Comparison of ENCODE assay signal across 2 cellular contexts in the genomic region with DNA sequence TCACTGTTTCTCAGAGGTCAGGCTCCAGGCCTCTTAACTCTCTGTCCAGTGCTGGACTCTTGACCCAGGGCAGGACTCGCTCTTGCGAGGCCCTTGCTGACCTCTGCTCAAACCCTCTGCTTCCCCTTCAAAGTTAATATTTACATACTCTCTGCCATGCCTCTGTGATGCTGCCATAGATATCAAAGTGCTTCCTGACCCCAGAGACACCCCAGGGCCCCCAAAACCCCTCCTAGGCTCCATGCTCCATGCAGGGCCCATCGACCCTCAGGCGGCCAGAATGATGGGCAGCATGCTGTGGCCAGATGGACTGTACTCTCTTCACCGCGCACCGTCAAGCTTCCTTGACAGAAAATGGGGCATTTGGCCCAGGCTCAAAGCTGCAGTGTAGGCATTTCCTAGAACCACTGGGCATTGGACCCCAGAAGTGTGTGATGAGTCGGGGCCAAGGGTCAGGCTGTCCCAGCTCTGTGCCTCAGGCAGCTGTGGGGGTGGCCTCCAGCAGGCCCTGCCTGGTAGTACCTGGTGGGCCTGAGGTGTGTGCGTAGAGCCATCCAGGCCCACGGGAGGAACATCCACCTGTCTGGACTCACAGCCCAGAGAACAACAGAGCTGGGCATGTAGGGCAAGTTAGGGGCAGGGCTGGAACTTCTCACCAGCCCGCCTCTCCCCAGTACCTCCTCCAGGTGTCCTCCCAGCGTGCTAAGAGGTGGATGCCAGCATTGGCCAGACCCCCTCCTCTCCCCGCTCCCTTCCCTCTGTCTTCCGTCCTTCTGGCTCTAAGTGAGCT.
TF ChIP-seq lines count a peak whose summit lies in the region.

No MANE protein-coding gene starts in this region.

TF ChIP-seq in K562, 482 proteins besides CTCF, POLR2A, EP300 and RAD21 (continues in another document):
- no peak for TF ChIP-seq ZNF12 (CRISPR knock-in tag; IDR thresholded peaks at IDR 0.05)
- TF ChIP-seq ZNF589 (CRISPR knock-in tag; IDR thresholded peaks at IDR 0.05; ENCODE audit: low read depth), result peak; percentile 17; the same call in 1 of the 2 replicates
- TF ChIP-seq TCF3 (CRISPR knock-in tag; IDR thresholded peaks at IDR 0.05), result no peak
- TF ChIP-seq ZNF583 (CRISPR knock-in tag; IDR thresholded peaks at IDR 0.05), result no peak
- 0 out of 2 replicates have a peak, but pooled peaks have one; percentile 52 for TF ChIP-seq GTF2E2 (tag; IDR thresholded peaks at IDR 0.05)
- TF ChIP-seq, protein P1, sequence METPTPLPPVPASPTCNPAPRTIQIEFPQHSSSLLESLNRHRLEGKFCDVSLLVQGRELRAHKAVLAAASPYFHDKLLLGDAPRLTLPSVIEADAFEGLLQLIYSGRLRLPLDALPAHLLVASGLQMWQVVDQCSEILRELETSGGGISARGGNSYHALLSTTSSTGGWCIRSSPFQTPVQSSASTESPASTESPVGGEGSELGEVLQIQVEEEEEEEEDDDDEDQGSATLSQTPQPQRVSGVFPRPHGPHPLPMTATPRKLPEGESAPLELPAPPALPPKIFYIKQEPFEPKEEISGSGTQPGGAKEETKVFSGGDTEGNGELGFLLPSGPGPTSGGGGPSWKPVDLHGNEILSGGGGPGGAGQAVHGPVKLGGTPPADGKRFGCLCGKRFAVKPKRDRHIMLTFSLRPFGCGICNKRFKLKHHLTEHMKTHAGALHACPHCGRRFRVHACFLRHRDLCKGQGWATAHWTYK (CRISPR knock-in tag; IDR thresholded peaks at IDR 0.05), result 0 out of 2 replicates have a peak, but pooled peaks have one; percentile 2
- TF ChIP-seq ZNF584 (CRISPR knock-in tag; IDR thresholded peaks at IDR 0.05; ENCODE audit: low read depth), result peak; percentile 54; the same call in 1 of the 2 replicates
- peak; percentile 44 for TF ChIP-seq SMAD4 (CRISPR knock-in tag; conservative IDR thresholded peaks at IDR 0.05)
- TF ChIP-seq, protein P2, sequence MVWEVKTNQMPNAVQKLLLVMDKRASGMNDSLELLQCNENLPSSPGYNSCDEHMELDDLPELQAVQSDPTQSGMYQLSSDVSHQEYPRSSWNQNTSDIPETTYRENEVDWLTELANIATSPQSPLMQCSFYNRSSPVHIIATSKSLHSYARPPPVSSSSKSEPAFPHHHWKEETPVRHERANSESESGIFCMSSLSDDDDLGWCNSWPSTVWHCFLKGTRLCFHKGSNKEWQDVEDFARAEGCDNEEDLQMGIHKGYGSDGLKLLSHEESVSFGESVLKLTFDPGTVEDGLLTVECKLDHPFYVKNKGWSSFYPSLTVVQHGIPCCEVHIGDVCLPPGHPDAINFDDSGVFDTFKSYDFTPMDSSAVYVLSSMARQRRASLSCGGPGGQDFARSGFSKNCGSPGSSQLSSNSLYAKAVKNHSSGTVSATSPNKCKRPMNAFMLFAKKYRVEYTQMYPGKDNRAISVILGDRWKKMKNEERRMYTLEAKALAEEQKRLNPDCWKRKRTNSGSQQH (CRISPR knock-in tag; IDR thresholded peaks at IDR 0.05), result 0 out of 2 replicates have a peak, but pooled peaks have one; percentile 30
- TF ChIP-seq NR2C1 (IDR thresholded peaks at IDR 0.05), result no peak
- peak; percentile 9 for TF ChIP-seq NR2C1 (tag; IDR thresholded peaks at IDR 0.05)
- no peak for TF ChIP-seq ZNF79 (CRISPR knock-in tag; IDR thresholded peaks at IDR 0.05; ENCODE audit: low read depth)
- TF ChIP-seq, protein P3, sequence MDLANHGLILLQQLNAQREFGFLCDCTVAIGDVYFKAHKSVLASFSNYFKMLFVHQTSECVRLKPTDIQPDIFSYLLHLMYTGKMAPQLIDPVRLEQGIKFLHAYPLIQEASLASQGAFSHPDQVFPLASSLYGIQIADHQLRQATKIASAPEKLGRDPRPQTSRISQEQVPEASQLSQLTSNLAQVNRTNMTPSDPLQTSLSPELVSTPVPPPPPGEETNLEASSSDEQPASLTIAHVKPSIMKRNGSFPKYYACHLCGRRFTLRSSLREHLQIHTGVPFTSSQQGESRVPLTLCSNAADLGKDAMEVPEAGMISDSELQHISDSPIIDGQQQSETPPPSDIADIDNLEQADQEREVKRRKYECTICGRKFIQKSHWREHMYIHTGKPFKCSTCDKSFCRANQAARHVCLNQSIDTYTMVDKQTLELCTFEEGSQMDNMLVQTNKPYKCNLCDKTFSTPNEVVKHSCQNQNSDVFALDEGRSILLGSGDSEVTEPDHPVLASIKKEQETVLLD (IDR thresholded peaks at IDR 0.05), result no peak
- TF ChIP-seq, protein P4, sequence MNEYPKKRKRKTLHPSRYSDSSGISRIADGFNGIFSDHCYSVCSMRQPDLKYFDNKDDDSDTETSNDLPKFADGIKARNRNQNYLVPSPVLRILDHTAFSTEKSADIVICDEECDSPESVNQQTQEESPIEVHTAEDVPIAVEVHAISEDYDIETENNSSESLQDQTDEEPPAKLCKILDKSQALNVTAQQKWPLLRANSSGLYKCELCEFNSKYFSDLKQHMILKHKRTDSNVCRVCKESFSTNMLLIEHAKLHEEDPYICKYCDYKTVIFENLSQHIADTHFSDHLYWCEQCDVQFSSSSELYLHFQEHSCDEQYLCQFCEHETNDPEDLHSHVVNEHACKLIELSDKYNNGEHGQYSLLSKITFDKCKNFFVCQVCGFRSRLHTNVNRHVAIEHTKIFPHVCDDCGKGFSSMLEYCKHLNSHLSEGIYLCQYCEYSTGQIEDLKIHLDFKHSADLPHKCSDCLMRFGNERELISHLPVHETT (CRISPR knock-in tag; conservative IDR thresholded peaks at IDR 0.05 in 1 of 2, IDR thresholded peaks at IDR 0.05 in 1 of 2), result no peak
- 0 out of 2 replicates have a peak, but pooled peaks have one; percentile 31 for TF ChIP-seq SMAD3 (CRISPR knock-in tag; conservative IDR thresholded peaks at IDR 0.05)
- peak; percentile 27; the same call in 1 of the 2 replicates for TF ChIP-seq ZNF165 (CRISPR knock-in tag; IDR thresholded peaks at IDR 0.05; ENCODE audit: borderline replicate concordance)
- TF ChIP-seq TFAM (CRISPR knock-in tag; conservative IDR thresholded peaks at IDR 0.05), result no peak
- TF ChIP-seq RBFOX2 (IDR thresholded peaks at IDR 0.05; ENCODE audit: low read depth, low read length), result peak; percentile 67
- 0 out of 2 replicates have a peak, but pooled peaks have one; percentile 17 for TF ChIP-seq ZNF76 (CRISPR knock-in tag; IDR thresholded peaks at IDR 0.05; ENCODE audit: borderline replicate concordance)
- TF ChIP-seq ZKSCAN3 (CRISPR knock-in tag; IDR thresholded peaks at IDR 0.05), result peak; percentile 27; the same call in 1 of the 2 replicates
- TF ChIP-seq CC2D1A (IDR thresholded peaks at IDR 0.05), result no peak
- TF ChIP-seq ZNF133 (CRISPR knock-in tag; IDR thresholded peaks at IDR 0.05), result peak; percentile 37; the same call in 1 of the 2 replicates
- TF ChIP-seq, protein P5, sequence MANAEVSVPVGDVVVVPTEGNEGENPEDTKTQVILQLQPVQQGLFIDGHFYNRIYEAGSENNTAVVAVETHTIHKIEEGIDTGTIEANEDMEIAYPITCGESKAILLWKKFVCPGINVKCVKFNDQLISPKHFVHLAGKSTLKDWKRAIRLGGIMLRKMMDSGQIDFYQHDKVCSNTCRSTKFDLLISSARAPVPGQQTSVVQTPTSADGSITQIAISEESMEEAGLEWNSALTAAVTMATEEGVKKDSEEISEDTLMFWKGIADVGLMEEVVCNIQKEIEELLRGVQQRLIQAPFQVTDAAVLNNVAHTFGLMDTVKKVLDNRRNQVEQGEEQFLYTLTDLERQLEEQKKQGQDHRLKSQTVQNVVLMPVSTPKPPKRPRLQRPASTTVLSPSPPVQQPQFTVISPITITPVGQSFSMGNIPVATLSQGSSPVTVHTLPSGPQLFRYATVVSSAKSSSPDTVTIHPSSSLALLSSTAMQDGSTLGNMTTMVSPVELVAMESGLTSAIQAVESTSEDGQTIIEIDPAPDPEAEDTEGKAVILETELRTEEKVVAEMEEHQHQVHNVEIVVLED (CRISPR knock-in tag; IDR thresholded peaks at IDR 0.05), result 0 out of 2 replicates have a peak, but pooled peaks have one; percentile 13

TF ChIP-seq in HepG2, 621 proteins besides CTCF, POLR2A, EP300 and RAD21 (continues in another document):
- TF ChIP-seq ZNF234 (CRISPR knock-in tag; conservative IDR thresholded peaks at IDR 0.05) (no peak), FOSL2 (CRISPR knock-in tag; IDR thresholded peaks at IDR 0.05) (peak; percentile 60), ARNT (IDR thresholded peaks at IDR 0.05) (no peak), TCF7L2 (IDR thresholded peaks at IDR 0.05; ENCODE audit: low read depth, low read length) (no peak), MTA3 (CRISPR knock-in tag; IDR thresholded peaks at IDR 0.05) (no peak), ZNF570 (CRISPR knock-in tag; IDR thresholded peaks at IDR 0.05; ENCODE audit: borderline replicate concordance) (peak; percentile 81; the same call in 1 of the 2 replicates), SP2 (CRISPR knock-in tag; IDR thresholded peaks at IDR 0.05) (no peak), CBX5 (CRISPR knock-in tag; IDR thresholded peaks at IDR 0.05; ENCODE audit: borderline replicate concordance) (peak; percentile 19; the same call in 1 of the 2 replicates), ZNF75D (CRISPR knock-in tag; IDR thresholded peaks at IDR 0.05; ENCODE audit: borderline replicate concordance) (no peak), TOE1 (CRISPR knock-in tag; IDR thresholded peaks at IDR 0.05) (no peak), STAG1 (CRISPR knock-in tag; IDR thresholded peaks at IDR 0.05) (0 out of 2 replicates have a peak, but pooled peaks have one; percentile 12), ZNF720 (CRISPR knock-in tag; IDR thresholded peaks at IDR 0.05) (no peak), PHF8 (CRISPR knock-in tag; IDR thresholded peaks at IDR 0.05) (no peak; the same call in 1 of the 2 replicates), SAFB2 (CRISPR knock-in tag; IDR thresholded peaks at IDR 0.05; ENCODE audit: borderline replicate concordance, low read depth) (peak; percentile 33; the same call in 1 of the 2 replicates), RXRB (CRISPR knock-in tag; IDR thresholded peaks at IDR 0.05; ENCODE audit: borderline replicate concordance) (peak; percentile 96), SNAPC2 (CRISPR knock-in tag; IDR thresholded peaks at IDR 0.05) (peak; percentile 90; the same call in 1 of the 2 replicates), MIER3 (CRISPR knock-in tag; IDR thresholded peaks at IDR 0.05; ENCODE audit: borderline replicate concordance) (peak; percentile 42; the same call in 1 of the 2 replicates), ZSCAN31 (CRISPR knock-in tag; IDR thresholded peaks at IDR 0.05; ENCODE audit: low read depth) (peak; percentile 53; the same call in 1 of the 2 replicates)
- TF ChIP-seq, protein P6, sequence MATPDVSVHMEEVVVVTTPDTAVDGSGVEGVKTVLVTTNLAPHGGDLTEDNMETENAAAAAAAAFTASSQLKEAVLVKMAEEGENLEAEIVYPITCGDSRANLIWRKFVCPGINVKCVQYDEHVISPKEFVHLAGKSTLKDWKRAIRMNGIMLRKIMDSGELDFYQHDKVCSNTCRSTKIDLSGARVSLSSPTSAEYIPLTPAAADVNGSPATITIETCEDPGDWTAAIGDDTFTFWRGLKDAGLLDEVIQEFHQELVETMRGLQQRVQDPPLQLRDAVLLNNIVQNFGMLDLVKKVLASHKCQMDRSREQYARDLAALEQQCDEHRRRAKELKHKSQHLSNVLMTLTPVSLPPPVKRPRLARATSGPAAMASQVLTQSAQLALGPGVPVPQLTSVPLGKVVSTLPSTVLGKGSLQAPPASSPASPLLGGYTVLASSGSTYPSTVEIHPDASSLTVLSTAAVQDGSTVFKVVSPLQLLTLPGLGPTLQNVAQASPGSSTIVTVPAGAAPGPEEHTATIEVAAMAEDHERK (CRISPR knock-in tag; IDR thresholded peaks at IDR 0.05; ENCODE audit: low read depth), result no peak
- TF ChIP-seq, protein P7, sequence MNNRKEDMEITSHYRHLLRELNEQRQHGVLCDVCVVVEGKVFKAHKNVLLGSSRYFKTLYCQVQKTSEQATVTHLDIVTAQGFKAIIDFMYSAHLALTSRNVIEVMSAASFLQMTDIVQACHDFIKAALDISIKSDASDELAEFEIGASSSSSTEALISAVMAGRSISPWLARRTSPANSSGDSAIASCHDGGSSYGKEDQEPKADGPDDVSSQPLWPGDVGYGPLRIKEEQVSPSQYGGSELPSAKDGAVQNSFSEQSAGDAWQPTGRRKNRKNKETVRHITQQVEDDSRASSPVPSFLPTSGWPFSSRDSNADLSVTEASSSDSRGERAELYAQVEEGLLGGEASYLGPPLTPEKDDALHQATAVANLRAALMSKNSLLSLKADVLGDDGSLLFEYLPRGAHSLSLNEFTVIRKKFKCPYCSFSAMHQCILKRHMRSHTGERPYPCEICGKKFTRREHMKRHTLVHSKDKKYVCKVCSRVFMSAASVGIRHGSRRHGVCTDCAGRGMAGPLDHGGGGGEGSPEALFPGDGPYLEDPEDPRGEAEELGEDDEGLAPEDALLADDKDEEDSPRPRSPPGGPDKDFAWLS (CRISPR knock-in tag; IDR thresholded peaks at IDR 0.05; ENCODE audit: borderline replicate concordance), result peak; percentile 100
- TF ChIP-seq, protein P8, sequence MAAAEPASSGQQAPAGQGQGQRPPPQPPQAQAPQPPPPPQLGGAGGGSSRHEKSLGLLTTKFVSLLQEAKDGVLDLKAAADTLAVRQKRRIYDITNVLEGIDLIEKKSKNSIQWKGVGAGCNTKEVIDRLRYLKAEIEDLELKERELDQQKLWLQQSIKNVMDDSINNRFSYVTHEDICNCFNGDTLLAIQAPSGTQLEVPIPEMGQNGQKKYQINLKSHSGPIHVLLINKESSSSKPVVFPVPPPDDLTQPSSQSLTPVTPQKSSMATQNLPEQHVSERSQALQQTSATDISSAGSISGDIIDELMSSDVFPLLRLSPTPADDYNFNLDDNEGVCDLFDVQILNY (CRISPR knock-in tag; conservative IDR thresholded peaks at IDR 0.05), result no peak
- TF ChIP-seq, protein P9, sequence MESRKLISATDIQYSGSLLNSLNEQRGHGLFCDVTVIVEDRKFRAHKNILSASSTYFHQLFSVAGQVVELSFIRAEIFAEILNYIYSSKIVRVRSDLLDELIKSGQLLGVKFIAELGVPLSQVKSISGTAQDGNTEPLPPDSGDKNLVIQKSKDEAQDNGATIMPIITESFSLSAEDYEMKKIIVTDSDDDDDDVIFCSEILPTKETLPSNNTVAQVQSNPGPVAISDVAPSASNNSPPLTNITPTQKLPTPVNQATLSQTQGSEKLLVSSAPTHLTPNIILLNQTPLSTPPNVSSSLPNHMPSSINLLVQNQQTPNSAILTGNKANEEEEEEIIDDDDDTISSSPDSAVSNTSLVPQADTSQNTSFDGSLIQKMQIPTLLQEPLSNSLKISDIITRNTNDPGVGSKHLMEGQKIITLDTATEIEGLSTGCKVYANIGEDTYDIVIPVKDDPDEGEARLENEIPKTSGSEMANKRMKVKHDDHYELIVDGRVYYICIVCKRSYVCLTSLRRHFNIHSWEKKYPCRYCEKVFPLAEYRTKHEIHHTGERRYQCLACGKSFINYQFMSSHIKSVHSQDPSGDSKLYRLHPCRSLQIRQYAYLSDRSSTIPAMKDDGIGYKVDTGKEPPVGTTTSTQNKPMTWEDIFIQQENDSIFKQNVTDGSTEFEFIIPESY (CRISPR knock-in tag; IDR thresholded peaks at IDR 0.05), result 0 out of 2 replicates have a peak, but pooled peaks have one; percentile 16
- TF ChIP-seq, protein P10, sequence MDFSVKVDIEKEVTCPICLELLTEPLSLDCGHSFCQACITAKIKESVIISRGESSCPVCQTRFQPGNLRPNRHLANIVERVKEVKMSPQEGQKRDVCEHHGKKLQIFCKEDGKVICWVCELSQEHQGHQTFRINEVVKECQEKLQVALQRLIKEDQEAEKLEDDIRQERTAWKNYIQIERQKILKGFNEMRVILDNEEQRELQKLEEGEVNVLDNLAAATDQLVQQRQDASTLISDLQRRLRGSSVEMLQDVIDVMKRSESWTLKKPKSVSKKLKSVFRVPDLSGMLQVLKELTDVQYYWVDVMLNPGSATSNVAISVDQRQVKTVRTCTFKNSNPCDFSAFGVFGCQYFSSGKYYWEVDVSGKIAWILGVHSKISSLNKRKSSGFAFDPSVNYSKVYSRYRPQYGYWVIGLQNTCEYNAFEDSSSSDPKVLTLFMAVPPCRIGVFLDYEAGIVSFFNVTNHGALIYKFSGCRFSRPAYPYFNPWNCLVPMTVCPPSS (IDR thresholded peaks at IDR 0.05), result no peak
